ENCODE assay signal across 10 cellular contexts in genomic region chr3:53748512-53749271, GRCh38.
DNase-seq lines count a peak whose midpoint lies in the region; ATAC-seq lines count a peak whose summit lies in the region.
"Had no signal": no experiment of that assay in that cellular context is flagged by ENCODE, and none has a peak within 500 bp of the region (broad histone marks: within the 10 kb centered on the region; RNA-seq: fewer than 3 reads in every experiment).

No MANE protein-coding gene starts in this region.

- ATAC-seq in GM18499 (IDR thresholded peaks at IDR 0.05; ENCODE audit: insufficient read depth, unreplicated experiment) (peak; percentile 89), GM21515 (IDR thresholded peaks at IDR 0.05; ENCODE audit: unreplicated experiment) (peak; percentile 86), HG03457 (IDR thresholded peaks at IDR 0.05; ENCODE audit: unreplicated experiment) (peak; percentile 79)

- DNase-seq in iPS DF 4.7 (ENCODE audit: extremely low read depth, low spot score): peak; percentile 33
- no peak for DNase-seq in NCI-H69 (lab: John Stamatoyannopoulos, UW)
- DNase-seq in nucleus accumbens (lab: John Stamatoyannopoulos, UW): no peak
- DNase-seq in NAMALWA (ENCODE audit: low spot score): no peak
- DNase-seq in NCI-H82 treated with DMSO at 0.1 percent for 48 hours (lab: John Stamatoyannopoulos, UW; ENCODE audit: unreplicated experiment): no peak
- DNase-seq: islet precursor cell, PC-9 had no signal
